19 cellular contexts compared by ENCODE assay signal in genomic region chr15:50810128-50810527, GRCh38. TPM values are rescaled to one million over a fixed set of nuclear protein-coding genes. Genes with fewer than 3 reads are reported as not detected.
DNase-seq lines count a peak whose midpoint lies in the region; ATAC-seq and TF ChIP-seq lines count a peak whose summit lies in the region.
"Had no signal": no experiment of that assay in that cellular context is flagged by ENCODE, and none has a peak within 500 bp of the region (broad histone marks: within the 10 kb centered on the region; RNA-seq: fewer than 3 reads in every experiment).

No MANE protein-coding gene starts in this region.

- no peak overlapping the region for H3K56ac ChIP-seq in IMR-90 (ENCODE audit: extremely low read depth, insufficient read depth, low read length)

- no CpG with 5 or more reads among the region's 1 CpG for WGBS in IMR-90 (ENCODE audit: extremely low coverage in 2 of 2, insufficient read length in 1 of 2), 2 experiments
- WGBS in endodermal cell (ENCODE audit: insufficient coverage in 1 of 2, insufficient read length in 1 of 2), 2 experiments, result no CpG with 5 or more reads among the region's 1 CpG

- H2AK9ac ChIP-seq in IMR-90 (replicated peaks; ENCODE audit: low read depth, low read length, poor library complexity), result no peak overlapping the region

- no peak overlapping the region for H2BK20ac ChIP-seq in IMR-90 (ENCODE audit: low read depth, low read length)

- TF ChIP-seq RAD21 in IMR-90 (IDR thresholded peaks at IDR 0.05; ENCODE audit: low read length), result no peak

- no peak overlapping the region for H3K27ac ChIP-seq in IMR-90 (ENCODE audit: insufficient read depth, low read length)
- no peak overlapping the region for H3K27ac ChIP-seq in endodermal cell (ENCODE audit: low read depth, low read length)
- H3K27ac ChIP-seq: BLaER1 treated with 17β-estradiol and CSF1 and Interleukin-3, amounts not matched to agents 10 nM and 100 nM; HL-60 had no signal

- no peak overlapping the region for H3K14ac ChIP-seq in IMR-90 (replicated peaks; ENCODE audit: low read depth, low read length)

- no peaks in the 10 kb centered on the region for H4K20me1 ChIP-seq in IMR-90 (ENCODE audit: insufficient read depth, low read length)
- H4K20me1 ChIP-seq: BLaER1 treated with 17β-estradiol and CSF1 and Interleukin-3, amounts not matched to agents 10 nM and 100 nM had no signal

- dilution Hi-C loops in IMR-90 (cut with HindIII; ENCODE audit: low sequenced_read_pairs, unreplicated experiment), result no loop called here

- H3K4me2 ChIP-seq in IMR-90 (ENCODE audit: low read depth, low read length), result no peak overlapping the region
- H3K4me2 ChIP-seq: BLaER1 treated with 17β-estradiol and CSF1 and Interleukin-3, amounts not matched to agents 10 nM and 100 nM had no signal

- CTCF ChIA-PET in IMR-90 (lab: Yijun Ruan, JAX) (interaction anchor here (0.6 kb wide), 1 partner anchor 128 kb away, joined by 3 read pairs; no protein-coding TSS in a partner anchor), Calu3 (lab: Charles Lee) (interaction anchor here (0.6 kb wide), 1 partner anchor 43 kb away, joined by 7 read pairs; no protein-coding TSS in a partner anchor)

- no peak overlapping the region for H2BK120ac ChIP-seq in IMR-90 (ENCODE audit: low read depth, low read length)

- no peak overlapping the region for H3K4me3 Mint-ChIP-seq in endodermal cell
- H3K4me3 Mint-ChIP-seq in Calu3 (ENCODE audit: low read depth, unreplicated experiment), result no peak overlapping the region
- H3K4me3 Mint-ChIP-seq: B cell; CD8-positive, alpha-beta T cell had no signal

- no peak overlapping the region for H2BK15ac ChIP-seq in IMR-90 (ENCODE audit: low read depth, low read length)

- H2AFZ ChIP-seq in IMR-90 (replicated peaks; ENCODE audit: low read length, poor library complexity), result no peak overlapping the region

- H2BK5ac ChIP-seq in IMR-90 (ENCODE audit: low read depth, low read length, poor library complexity, severe bottlenecking), result no peak overlapping the region

- H3K4me1 ChIP-seq in IMR-90 (ENCODE audit: control insufficient read depth, insufficient read depth, low read length) (no peaks in the 10 kb centered on the region), endodermal cell (ENCODE audit: control insufficient read depth, insufficient read depth, low read length) (no peaks in the 10 kb centered on the region)

- intact Hi-C loops in IMR-90 (cut with micrococcal nuclease), result no loop called here
- intact Hi-C loops in Calu3 (cut with micrococcal nuclease; ENCODE audit: unreplicated experiment), result no loop called here

- in situ Hi-C loops in IMR-90 (cut with MboI; ENCODE audit: low sequenced_read_pairs), result no loop called here

- no peaks in the 10 kb centered on the region for H3K9me3 ChIP-seq in IMR-90 (ENCODE audit: control insufficient read depth, insufficient read depth, low read length)
- H3K9me3 ChIP-seq in endodermal cell (ENCODE audit: control insufficient read depth, low read length), result peaks cover 10% of the 10 kb centered on the region

- no peak for ATAC-seq in IMR-90 (ENCODE audit: low read depth)
- ATAC-seq: CD8-positive, alpha-beta T cell; GM12878; K562 had no signal

- H3K36me3 Mint-ChIP-seq in endodermal cell (ENCODE audit: low read depth) (no peaks in the 10 kb centered on the region), Calu3 (ENCODE audit: insufficient read depth, unreplicated experiment) (no peaks in the 10 kb centered on the region)
- H3K36me3 Mint-ChIP-seq: CD8-positive, alpha-beta T cell had no signal

- H3K9me1 ChIP-seq in IMR-90 (ENCODE audit: insufficient read depth, low read length), result no peaks in the 10 kb centered on the region

- BruUV-seq in IMR-90 (replicated peaks; lab: Mats Ljungman, UMichigan) (no TSS peak), Calu3 (replicated peaks; lab: Mats Ljungman, UMichigan) (no TSS peak)

- no peak overlapping the region for H4K91ac ChIP-seq in IMR-90 (ENCODE audit: insufficient read depth, low read depth, low read length)

- TF ChIP-seq POLR2A in IMR-90 (IDR thresholded peaks at IDR 0.05; ENCODE audit: low read depth, low read length), result no peak

- H3K23ac ChIP-seq in IMR-90 (ENCODE audit: low read depth, low read length), result no peak overlapping the region

- H4K8ac ChIP-seq in IMR-90 (ENCODE audit: low read depth in 2 of 2, low read length in 2 of 2), result no peak overlapping the region

- POLR2A ChIA-PET in IMR-90 (lab: Charles Lee; ENCODE audit: unreplicated experiment), result no interaction called here

- DNase-seq in H4 (ENCODE audit: low spot score) (peak; percentile 55), IMR-90 (no peak), NCI-H69 (lab: John Stamatoyannopoulos, UW) (peak; percentile 24), endodermal cell (no peak), activated gamma-delta T cell (lab: John Stamatoyannopoulos, UW) (no peak), Calu3 (no peak), pons (ENCODE audit: low spot score) (no peak)
- no peak for DNase-seq in central memory CD4-positive, alpha-beta T cell
- DNase-seq: CD8-positive, alpha-beta T cell; DMS 273 treated with DMSO at 0.1 percent for 48 hours; DMS53; DND-41; EL; H7 had no signal

- no peak overlapping the region for H3K18ac ChIP-seq in IMR-90 (ENCODE audit: low read depth, low read length)

- H3K4me3 ChIP-seq in IMR-90 (ENCODE audit: insufficient read depth, low read depth, low read length) (no peak overlapping the region), endodermal cell (ENCODE audit: low read length) (no peak overlapping the region)
- H3K4me3 ChIP-seq: BLaER1 treated with 17β-estradiol and CSF1 and Interleukin-3, amounts not matched to agents 10 nM and 100 nM; GM12878; K562 had no signal

- H3K27me3 ChIP-seq in IMR-90 (ENCODE audit: control insufficient read depth, insufficient read depth, low read length) (peaks cover 9% of the 10 kb centered on the region), endodermal cell (ENCODE audit: control insufficient read depth, insufficient read depth, low read length, poor library complexity, severe bottlenecking) (no peaks in the 10 kb centered on the region)
- H3K27me3 ChIP-seq: BLaER1 treated with 17β-estradiol and CSF1 and Interleukin-3, amounts not matched to agents 10 nM and 100 nM had no signal

- H4K5ac ChIP-seq in IMR-90 (ENCODE audit: low read depth, low read length), result no peak overlapping the region

- H3K4me1 Mint-ChIP-seq in endodermal cell (peaks cover 18% of the 10 kb centered on the region), Calu3 (ENCODE audit: low read depth, unreplicated experiment) (no peaks in the 10 kb centered on the region)
- H3K4me1 Mint-ChIP-seq: B cell had no signal

- no peak overlapping the region for H3K9ac ChIP-seq in IMR-90 (ENCODE audit: low read depth, low read length)
- H3K9ac ChIP-seq in endodermal cell (ENCODE audit: extremely low read depth, low read length, poor library complexity, severe bottlenecking), result no peak overlapping the region
- H3K9ac ChIP-seq: BLaER1 treated with 17β-estradiol and CSF1 and Interleukin-3, amounts not matched to agents 10 nM and 100 nM had no signal

- TF ChIP-seq CTCF in IMR-90 (conservative IDR thresholded peaks at IDR 0.05; ENCODE audit: low read depth, low read length) (no peak), endodermal cell (conservative IDR thresholded peaks at IDR 0.05) (peak; percentile 8), Calu3 (IDR thresholded peaks at IDR 0.05; ENCODE audit: unreplicated experiment) (no peak)

- H3K4ac ChIP-seq in IMR-90 (ENCODE audit: low read depth, low read length), result no peak overlapping the region

- H3K9me3 Mint-ChIP-seq in endodermal cell (peaks cover 9% of the 10 kb centered on the region), Calu3 (ENCODE audit: low read depth, unreplicated experiment) (no peaks in the 10 kb centered on the region)
- H3K9me3 Mint-ChIP-seq: CD8-positive, alpha-beta T cell had no signal

- H3K36me3 ChIP-seq in IMR-90 (ENCODE audit: control insufficient read depth, insufficient read depth, low read length), result no peaks in the 10 kb centered on the region
- H3K36me3 ChIP-seq in endodermal cell (ENCODE audit: control insufficient read depth, insufficient read depth, low read length), result no peaks in the 10 kb centered on the region
- H3K36me3 ChIP-seq: BLaER1 treated with 17β-estradiol and CSF1 and Interleukin-3, amounts not matched to agents 10 nM and 100 nM had no signal

- no peak overlapping the region for H2AK5ac ChIP-seq in IMR-90 (ENCODE audit: low read depth, low read length)

- H3K27me3 Mint-ChIP-seq in endodermal cell (ENCODE audit: insufficient read depth) (no peaks in the 10 kb centered on the region), Calu3 (ENCODE audit: unreplicated experiment) (peaks cover 13% of the 10 kb centered on the region)

- H3K79me1 ChIP-seq in IMR-90 (ENCODE audit: low read depth in 1 of 2, low read length in 2 of 2), result no peaks in the 10 kb centered on the region

- H3K27ac Mint-ChIP-seq in endodermal cell, result no peak overlapping the region
- no peak overlapping the region for H3K27ac Mint-ChIP-seq in Calu3 (ENCODE audit: unreplicated experiment)
- H3K27ac Mint-ChIP-seq: B cell; CD8-positive, alpha-beta T cell had no signal

TF ChIP-seq in IMR-90, 13 proteins besides CTCF, POLR2A, EP300 and RAD21:
- TF ChIP-seq MXI1 (IDR thresholded peaks at IDR 0.05; ENCODE audit: borderline replicate concordance, low read depth, low read length) (no peak), SMC3 (IDR thresholded peaks at IDR 0.05; ENCODE audit: low read depth, low read length) (no peak), CEBPB (IDR thresholded peaks at IDR 0.05; ENCODE audit: low read depth, low read length) (0 out of 2 replicates have a peak, but pooled peaks have one; percentile 14)

RNA-seq across cellular contexts. Expression of gene SPPL2A, which starts 44.6 kb away (rescaled TPM):
- total RNA-seq in H4 (2014; rRNA removed; shearing (Covaris generic)), result 148 and 199 TPM in 2 replicates
- total RNA-seq in IMR-90 (2012; rRNA removed), result 53.8 and 82.5 TPM in 2 replicates
- 20.7 and 29.2 TPM in 2 replicates for polyA plus RNA-seq in IMR-90 (2012; rRNA removed)
- 30.6 and 35.1 TPM in 2 replicates for polyA plus RNA-seq in IMR-90 (2012; cell fraction: cytosol; rRNA removed)
- 40.1 and 54.9 TPM in 2 replicates for polyA plus RNA-seq in IMR-90 (2012; cell fraction: nucleus; rRNA removed; ENCODE audit: low replicate concordance)
- 10 to 100 TPM; 62.4 to 78.7 TPM for total RNA-seq in endodermal cell
- polyA plus RNA-seq in endodermal cell (2013, experiment 1 of 2), result 22.5 TPM
- polyA plus RNA-seq in endodermal cell (2013, experiment 2 of 2), result 23.8 TPM
- total RNA-seq in Calu3 (2022), result 96.5 and 115 TPM in 2 replicates

Comparison
In these comparisons a context has a peak if more than half of its experiments do, and no peak if none do; other contexts are left out.
1. DNase-seq: peak in H4 (single experiment) and NCI-H69 (single experiment); none in IMR-90 (single experiment), endodermal cell (single experiment), central memory CD4-positive, alpha-beta T cell (single experiment), activated gamma-delta T cell (single experiment), Calu3 (single experiment) and pons (single experiment).